ENCODE assay signal across 8 cellular contexts in the genomic region with DNA sequence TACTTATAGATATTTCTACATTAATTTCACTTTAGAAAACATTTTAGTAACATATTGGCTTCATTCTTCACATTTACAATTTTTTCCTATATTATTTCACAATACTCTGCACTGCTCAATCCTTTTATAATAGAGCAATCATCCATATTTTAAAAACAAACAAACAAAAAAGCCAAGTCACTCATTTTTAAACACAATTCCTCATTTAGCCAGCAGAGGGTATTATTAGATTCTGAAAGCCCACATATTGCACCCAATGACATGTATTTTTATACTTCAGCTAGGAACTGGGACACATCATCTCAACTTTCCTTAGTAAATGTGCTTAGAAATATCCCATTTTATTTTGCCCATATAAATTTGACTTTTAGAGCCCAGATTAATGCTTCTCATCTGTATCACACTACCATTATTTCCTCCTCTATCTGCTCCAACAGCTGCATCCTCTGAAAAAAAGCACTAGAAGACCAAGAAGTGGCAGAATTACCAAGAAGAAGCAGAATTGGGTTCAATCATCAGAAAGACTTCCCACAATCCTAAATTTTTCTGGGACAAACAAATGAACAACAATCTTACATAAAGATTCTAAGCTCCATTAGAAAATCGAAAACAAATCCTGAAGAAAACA. TPM values are rescaled to one million over a fixed set of nuclear protein-coding genes. Genes with fewer than 3 reads are reported as not detected.
DNase-seq lines count a peak whose midpoint lies in the region.

No MANE protein-coding gene starts in this region.

- no CpG with 5 or more reads among the region's 1 CpG for WGBS in mesodermal cell (ENCODE audit: insufficient coverage in 2 of 2), 2 experiments

- H3K4me1 ChIP-seq in mesodermal cell (ENCODE audit: control insufficient read depth, insufficient read depth, low read length, poor library complexity, severe bottlenecking) = peaks cover 11% of the 10 kb centered on the region
- no peaks in the 10 kb centered on the region for H3K4me1 ChIP-seq in effector memory CD4-positive, alpha-beta T cell (ENCODE audit: control insufficient read depth, insufficient read depth, low read length, poor library complexity, severe bottlenecking)

- DNase-seq in NCI-H2171 treated with DMSO at 0.1 percent for 48 hours (lab: John Stamatoyannopoulos, UW) (peak; percentile 14), NCI-H2171 (lab: John Stamatoyannopoulos, UW) (no peak), NCI-H1105 (lab: John Stamatoyannopoulos, UW) (peak; percentile 15), NCI-H2196 treated with DMSO at 0.1 percent for 48 hours (lab: John Stamatoyannopoulos, UW; ENCODE audit: unreplicated experiment) (no peak)
- no peak for DNase-seq in effector memory CD4-positive, alpha-beta T cell
- DNase-seq in activated T-helper 2 cell treated with anti-CD3 and anti-CD28 coated beads, Interferon-gamma antibody, Interleukin-2, Interleukin-4, amounts not matched to agents 10 μg/mL and 5 μg/mL and 100 μg/mL, durations not matched to agents 14 hours and 24 hours and 36 hours (ENCODE audit: low spot score) = no peak

- H3K27me3 Mint-ChIP-seq in activated T-helper 2 cell treated with anti-CD3 and anti-CD28 coated beads, Interferon-gamma antibody, Interleukin-2, Interleukin-4, amounts not matched to agents 10 μg/mL and 5 μg/mL and 100 μg/mL, durations not matched to agents 14 hours and 24 hours and 36 hours (ENCODE audit: low read depth) = peaks cover 7% of the 10 kb centered on the region

- H3K27ac ChIP-seq in cingulate gyrus (ENCODE audit: low read depth, low read length) (peak overlapping the region; percentile 5), mesodermal cell (ENCODE audit: low read depth, low read length, severe bottlenecking) (peak overlapping the region; percentile 50)
- H3K27ac ChIP-seq in effector memory CD4-positive, alpha-beta T cell (ENCODE audit: insufficient read depth, low read length, poor library complexity, severe bottlenecking) = no peak overlapping the region

- no peaks in the 10 kb centered on the region for H3K9me3 Mint-ChIP-seq in activated T-helper 2 cell treated with anti-CD3 and anti-CD28 coated beads, Interferon-gamma antibody, Interleukin-2, Interleukin-4, amounts not matched to agents 10 μg/mL and 5 μg/mL and 100 μg/mL, durations not matched to agents 14 hours and 24 hours and 36 hours

- no peak overlapping the region for H3K4me3 ChIP-seq in mesodermal cell (ENCODE audit: extremely low read depth, insufficient read depth, low read length, poor library complexity, severe bottlenecking)
- H3K4me3 ChIP-seq in effector memory CD4-positive, alpha-beta T cell (ENCODE audit: insufficient read depth, low read depth, low read length, poor library complexity, severe bottlenecking) = no peak overlapping the region

- no peaks in the 10 kb centered on the region for H3K4me1 Mint-ChIP-seq in activated T-helper 2 cell treated with anti-CD3 and anti-CD28 coated beads, Interferon-gamma antibody, Interleukin-2, Interleukin-4, amounts not matched to agents 10 μg/mL and 5 μg/mL and 100 μg/mL, durations not matched to agents 14 hours and 24 hours and 36 hours (ENCODE audit: low read depth)

- H3K27me3 ChIP-seq in effector memory CD4-positive, alpha-beta T cell (replicated peaks; ENCODE audit: control insufficient read depth, insufficient read depth, low read length, poor library complexity, severe bottlenecking) = no peaks in the 10 kb centered on the region

- H3K36me3 Mint-ChIP-seq in activated T-helper 2 cell treated with anti-CD3 and anti-CD28 coated beads, Interferon-gamma antibody, Interleukin-2, Interleukin-4, amounts not matched to agents 10 μg/mL and 5 μg/mL and 100 μg/mL, durations not matched to agents 14 hours and 24 hours and 36 hours (ENCODE audit: low read depth) = no peaks in the 10 kb centered on the region

- intact Hi-C loops in activated T-helper 2 cell treated with anti-CD3 and anti-CD28 coated beads, Interferon-gamma antibody, Interleukin-2, Interleukin-4, amounts not matched to agents 10 μg/mL and 5 μg/mL and 100 μg/mL, durations not matched to agents 14 hours and 24 hours and 36 hours (cut with micrococcal nuclease) = loop anchor here (1.0 kb wide), 1 partner anchor 114 kb away; no protein-coding TSS in a partner anchor

- H3K36me3 ChIP-seq in mesodermal cell (ENCODE audit: control insufficient read depth, insufficient read depth, low read length) = no peaks in the 10 kb centered on the region
- no peaks in the 10 kb centered on the region for H3K36me3 ChIP-seq in effector memory CD4-positive, alpha-beta T cell (ENCODE audit: control insufficient read depth, insufficient read depth, low read length)

- H3K4me3 Mint-ChIP-seq in activated T-helper 2 cell treated with anti-CD3 and anti-CD28 coated beads, Interferon-gamma antibody, Interleukin-2, Interleukin-4, amounts not matched to agents 10 μg/mL and 5 μg/mL and 100 μg/mL, durations not matched to agents 14 hours and 24 hours and 36 hours (ENCODE audit: low read depth) = no peak overlapping the region

- no peak overlapping the region for H3K27ac Mint-ChIP-seq in activated T-helper 2 cell treated with anti-CD3 and anti-CD28 coated beads, Interferon-gamma antibody, Interleukin-2, Interleukin-4, amounts not matched to agents 10 μg/mL and 5 μg/mL and 100 μg/mL, durations not matched to agents 14 hours and 24 hours and 36 hours

- H3K9me3 ChIP-seq in mesodermal cell (ENCODE audit: control insufficient read depth, low read length) = no peaks in the 10 kb centered on the region
- H3K9me3 ChIP-seq in effector memory CD4-positive, alpha-beta T cell (ENCODE audit: control insufficient read depth, low read length) = no peaks in the 10 kb centered on the region

RNA-seq across cellular contexts. Expression of gene CTNNA3, which starts 29.5 kb away (rescaled TPM):
- 1.0 TPM for polyA plus RNA-seq in mesodermal cell (2013, experiment 1 of 2)
- polyA plus RNA-seq in mesodermal cell (2013, experiment 2 of 2) = 2.0 TPM
- total RNA-seq in activated T-helper 2 cell treated with anti-CD3 and anti-CD28 coated beads, Interferon-gamma antibody, Interleukin-2, Interleukin-4, amounts not matched to agents 10 μg/mL and 5 μg/mL and 100 μg/mL, durations not matched to agents 14 hours and 24 hours and 36 hours = not detected in 2 replicates

Comparison
In these comparisons a context has a peak if more than half of its experiments do, and no peak if none do; other contexts are left out.
1. DNase-seq: peak in NCI-H2171 treated with DMSO at 0.1 percent for 48 hours (single experiment) and NCI-H1105 (single experiment); none in NCI-H2171 (single experiment), NCI-H2196 treated with DMSO at 0.1 percent for 48 hours (single experiment), effector memory CD4-positive, alpha-beta T cell (0 of 3) and activated T-helper 2 cell treated with anti-CD3 and anti-CD28 coated beads, Interferon-gamma antibody, Interleukin-2, Interleukin-4, amounts not matched to agents 10 μg/mL and 5 μg/mL and 100 μg/mL, durations not matched to agents 14 hours and 24 hours and 36 hours (single experiment).